ENCODE assay signal across 8 cellular contexts in the genomic region with DNA sequence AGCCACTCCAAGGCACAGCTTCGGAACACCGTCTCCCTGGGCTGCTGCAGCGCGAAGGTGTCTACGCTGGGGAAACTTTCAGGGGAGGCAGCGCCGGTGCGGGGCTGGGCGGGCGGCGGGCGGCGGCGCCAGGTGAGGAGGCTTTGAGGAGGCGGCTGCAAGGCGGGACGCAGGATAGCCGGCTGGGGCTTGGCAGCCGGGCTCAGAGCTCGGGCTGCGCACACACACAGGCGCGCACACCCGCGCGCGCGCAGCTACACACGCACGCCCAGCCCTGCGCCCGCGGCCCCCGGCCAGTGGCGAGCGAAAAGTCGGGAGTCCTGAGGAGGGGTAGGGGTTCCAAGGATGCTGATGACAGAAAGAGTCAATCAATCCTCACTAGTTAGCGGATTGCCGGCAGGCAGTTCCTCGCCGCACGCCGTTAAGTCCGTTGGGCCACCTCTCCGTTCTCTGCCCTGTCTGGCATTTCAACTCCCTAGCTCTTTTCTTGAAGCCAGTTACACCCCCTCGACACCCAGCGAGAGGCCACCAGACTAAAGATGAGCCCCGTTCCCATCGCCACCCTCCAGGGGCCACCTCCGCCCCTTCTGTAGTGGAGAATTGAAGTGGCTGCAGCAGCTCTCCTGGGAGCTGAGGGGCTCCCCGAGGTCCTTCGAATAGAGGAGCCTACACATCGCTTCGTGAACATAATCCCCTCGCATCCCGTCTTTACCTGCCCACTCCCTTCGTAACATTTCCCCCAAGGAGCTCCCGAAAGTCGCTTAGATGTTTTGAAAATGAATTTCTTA. TPM values are rescaled to one million over a fixed set of nuclear protein-coding genes. Genes with fewer than 3 reads are reported as not detected.
DNase-seq lines count a peak whose midpoint lies in the region; ATAC-seq and TF ChIP-seq lines count a peak whose summit lies in the region.

A gene (minus strand): TSS at position 228 of the 788 bp plus-strand sequence.

- no peak within 1 kb of the TSS for H3K4me3 ChIP-seq in foreskin fibroblast (ENCODE audit: low read depth in 1 of 2, low read length in 2 of 2)

- no peak for ATAC-seq in HG02798 (IDR thresholded peaks at IDR 0.05; ENCODE audit: poor library complexity, unreplicated experiment)

- DNase-seq in NCI-H524 (lab: John Stamatoyannopoulos, UW) (peak; percentile 77 to 83), NCI-H524 treated with DMSO at 0.1 percent for 48 hours (lab: John Stamatoyannopoulos, UW) (no peak), SHP77 treated with DMSO at 0.1 percent for 48 hours (lab: John Stamatoyannopoulos, UW) (peak; percentile 60), germinal center (ENCODE audit: low spot score) (peak; percentile 1), posterior vena cava (ENCODE audit: low spot score) (peak; percentile 78), foreskin fibroblast (no peak), T-helper 9 cell (no peak)

- no peak for TF ChIP-seq CTCF in foreskin fibroblast (IDR thresholded peaks at IDR 0.05; ENCODE audit: low read depth, low read length)

- intact Hi-C loops in posterior vena cava (cut with DNase I) = no loop called here

RNA-seq across cellular contexts. Expression of the gene that starts here (rescaled TPM):
- total RNA-seq in posterior vena cava = not detected

Comparison
In these comparisons a context has a peak if more than half of its experiments do, and no peak if none do; other contexts are left out.
1. DNase-seq: peak in NCI-H524 (2 of 2), SHP77 treated with DMSO at 0.1 percent for 48 hours (single experiment) and germinal center (single experiment); none in NCI-H524 treated with DMSO at 0.1 percent for 48 hours (single experiment), foreskin fibroblast (0 of 2) and T-helper 9 cell (single experiment).
2. Peak in DNase-seq in posterior vena cava; RNA of the gene not detected or under 1 TPM.